Comparison of ENCODE assay signal across 19 cellular contexts in genomic region chr6:34595332-34596090, GRCh38. TPM values are rescaled to one million over a fixed set of nuclear protein-coding genes. Genes with fewer than 3 reads are reported as not detected.
DNase-seq lines count a peak whose midpoint lies in the region; ATAC-seq and TF ChIP-seq lines count a peak whose summit lies in the region.
"Had no signal": no experiment of that assay in that cellular context is flagged by ENCODE, and none has a peak within 500 bp of the region (broad histone marks: within the 10 kb centered on the region; RNA-seq: fewer than 3 reads in every experiment).

No MANE protein-coding gene starts in this region.

- H3K4me3 Mint-ChIP-seq in effector memory CD8-positive, alpha-beta T cell: no peak overlapping the region
- H3K4me3 Mint-ChIP-seq: activated CD8-positive, alpha-beta T cell treated with anti-CD3 and anti-CD28 coated beads for 36 hours; activated T-helper 17 cell treated with anti-CD3 and anti-CD28 coated beads, Interleukin-2, amount 50 U/mL, for 72 hours; B cell; mesothelial cell of epicardium; stimulated activated naive CD8-positive, alpha-beta T cell treated with anti-CD3 and anti-CD28 coated beads, Interleukin-15, Interleukin-2, amounts not matched to agents 100 ng/mL and 50 ng/mL, for 24 hours had no signal

- no peak overlapping the region for H3K4me2 ChIP-seq in OCI-LY1 (ENCODE audit: low read length)
- H3K4me2 ChIP-seq: smooth muscle cell had no signal

- H3K27ac Mint-ChIP-seq in effector memory CD8-positive, alpha-beta T cell: peak overlapping the region; percentile 18 to 78
- H3K27ac Mint-ChIP-seq: activated CD8-positive, alpha-beta T cell treated with anti-CD3 and anti-CD28 coated beads for 36 hours; activated T-helper 17 cell treated with anti-CD3 and anti-CD28 coated beads, Interleukin-2, amount 50 U/mL, for 72 hours; B cell; mesothelial cell of epicardium; stimulated activated naive CD8-positive, alpha-beta T cell treated with anti-CD3 and anti-CD28 coated beads, Interleukin-15, Interleukin-2, amounts not matched to agents 100 ng/mL and 50 ng/mL, for 24 hours had no signal

- DNase-seq in BJ (ENCODE audit: low read depth) (peak; percentile 26), non-pigmented ciliary epithelial cell (ENCODE audit: low read depth) (peak; percentile 11), left colon (no peak), ACHN (no peak)
- no peak for DNase-seq in effector memory CD8-positive, alpha-beta T cell
- DNase-seq: activated CD8-positive, alpha-beta T cell treated with anti-CD3 and anti-CD28 coated beads for 36 hours; dermis blood vessel endothelial cell; DMS53; NK-92 treated with Interleukin-12 subunit alpha and Interleukin-12 subunit beta, amount 100 ng/mL, for 24 hours had no signal

- intact Hi-C loops in left colon (cut with DNase I, micrococcal nuclease): no loop called here

- H2AFZ ChIP-seq in OCI-LY1 (ENCODE audit: low read length): no peak overlapping the region

- no peaks in the 10 kb centered on the region for H3K36me3 ChIP-seq in BJ (ENCODE audit: control insufficient read depth, insufficient read depth, low read length)
- H3K36me3 ChIP-seq in OCI-LY1 (ENCODE audit: insufficient read depth, low read length): peaks cover 13% of the 10 kb centered on the region

- peaks cover 32% of the 10 kb centered on the region for H3K4me1 ChIP-seq in OCI-LY1 (ENCODE audit: insufficient read depth, low read length, severe bottlenecking)

- in situ Hi-C loops in ACHN (cut with HindIII; ENCODE audit: low pct_ligation_motif_present, low pct_unique_long_range_greater_than_20kb, low sequenced_read_pairs): no loop called here

- CTCF ChIA-PET in BJ (lab: Yijun Ruan, JAX): interaction anchor here (0.6 to 2.8 kb wide), 3 partner anchors 13 to 457 kb away, joined by 3 to 11 read pairs (median 3); no protein-coding TSS in a partner anchor

- no peak overlapping the region for H3K9ac ChIP-seq in OCI-LY1 (ENCODE audit: low read length)

- no peaks in the 10 kb centered on the region for H3K9me3 ChIP-seq in OCI-LY1 (ENCODE audit: low read length)
- H3K9me3 ChIP-seq: SJSA1 had no signal

- no peak for ATAC-seq in effector memory CD8-positive, alpha-beta T cell (replicated peaks)
- ATAC-seq in left colon (no peak), GM21447 (IDR thresholded peaks at IDR 0.05; ENCODE audit: unreplicated experiment) (no peak), GM21381 (IDR thresholded peaks at IDR 0.05; ENCODE audit: unreplicated experiment) (no peak)
- ATAC-seq: activated CD8-positive, alpha-beta T cell treated with anti-CD3 and anti-CD28 coated beads for 36 hours; activated T-helper 17 cell treated with anti-CD3 and anti-CD28 coated beads, Interleukin-2, amount 50 U/mL, for 72 hours had no signal

- POLR2A ChIA-PET in BJ (lab: Charles Lee): no interaction called here

- H3K9me2 ChIP-seq in OCI-LY1 (ENCODE audit: low read depth, low read length): no peaks in the 10 kb centered on the region

- no peaks in the 10 kb centered on the region for H3K27me3 ChIP-seq in BJ (ENCODE audit: control insufficient read depth, insufficient read depth, low read length)
- no peaks in the 10 kb centered on the region for H3K27me3 ChIP-seq in OCI-LY1 (ENCODE audit: insufficient read depth, low read length)
- H3K27me3 ChIP-seq: SJSA1 had no signal

- H3K9me3 Mint-ChIP-seq in effector memory CD8-positive, alpha-beta T cell: no peaks in the 10 kb centered on the region
- H3K9me3 Mint-ChIP-seq: activated CD8-positive, alpha-beta T cell treated with anti-CD3 and anti-CD28 coated beads for 36 hours; activated T-helper 17 cell treated with anti-CD3 and anti-CD28 coated beads, Interleukin-2, amount 50 U/mL, for 72 hours; mesothelial cell of epicardium; stimulated activated naive CD8-positive, alpha-beta T cell treated with anti-CD3 and anti-CD28 coated beads, Interleukin-15, Interleukin-2, amounts not matched to agents 100 ng/mL and 50 ng/mL, for 24 hours had no signal

- TF ChIP-seq CTCF in BJ (IDR thresholded peaks at IDR 0.05; ENCODE audit: insufficient read depth, low read depth, low read length): no peak
- no peak for TF ChIP-seq CTCF in OCI-LY1 (IDR thresholded peaks at IDR 0.05; ENCODE audit: low read length)

- H3F3A ChIP-seq in OCI-LY1 (ENCODE audit: insufficient read depth, low read length): no peaks in the 10 kb centered on the region

- no peaks in the 10 kb centered on the region for H3K27me3 Mint-ChIP-seq in effector memory CD8-positive, alpha-beta T cell
- H3K27me3 Mint-ChIP-seq: activated CD8-positive, alpha-beta T cell treated with anti-CD3 and anti-CD28 coated beads for 36 hours; activated T-helper 17 cell treated with anti-CD3 and anti-CD28 coated beads, Interleukin-2, amount 50 U/mL, for 72 hours; B cell; stimulated activated naive CD8-positive, alpha-beta T cell treated with anti-CD3 and anti-CD28 coated beads, Interleukin-15, Interleukin-2, amounts not matched to agents 100 ng/mL and 50 ng/mL, for 24 hours had no signal

- H3K4me3 ChIP-seq in BJ (ENCODE audit: low read depth, low read length): no peak overlapping the region
- H3K4me3 ChIP-seq in OCI-LY1 (ENCODE audit: low read depth, low read length, poor library complexity, severe bottlenecking): no peak overlapping the region
- H3K4me3 ChIP-seq: SJSA1, smooth muscle cell had no signal

- H4K20me1 ChIP-seq in OCI-LY1 (ENCODE audit: insufficient read depth, low read length): no peaks in the 10 kb centered on the region

- H3K36me3 Mint-ChIP-seq in effector memory CD8-positive, alpha-beta T cell (ENCODE audit: insufficient read depth): peaks cover 5% of the 10 kb centered on the region
- H3K36me3 Mint-ChIP-seq: mesothelial cell of epicardium had no signal

- H3K79me2 ChIP-seq in OCI-LY1 (ENCODE audit: insufficient read depth, low read length): peaks cover 12% of the 10 kb centered on the region; the same call in 1 of the 2 replicates

- H3K4me1 Mint-ChIP-seq in effector memory CD8-positive, alpha-beta T cell (ENCODE audit: low read depth in 2 of 2): peaks cover 34 to 57% of the 10 kb centered on the region in 2 donors

- H3K27ac ChIP-seq in OCI-LY1 (ENCODE audit: low read depth, low read length, poor library complexity, severe bottlenecking): peak overlapping the region; percentile 15
- H3K27ac ChIP-seq: SJSA1 had no signal

RNA-seq across cellular contexts. Expression of gene SPDEF, which starts 39.4 kb away (rescaled TPM):
- polyA plus RNA-seq in BJ (2011; rRNA removed): not detected in 2 replicates
- not detected in 2 replicates for polyA minus RNA-seq in BJ (2011; rRNA and poly(A)+ RNA removed)
- total RNA-seq in left colon: 10 to 100 TPM; 59.4 to 73.5 TPM
- total RNA-seq: activated CD8-positive, alpha-beta T cell treated with anti-CD3 and anti-CD28 coated beads for 36 hours; B cell; osteocyte; SJSA1; smooth muscle cell had no signal

Comparison
In these comparisons a context has a peak if more than half of its experiments do, and no peak if none do; other contexts are left out.
1. DNase-seq: peak in BJ (single experiment) and non-pigmented ciliary epithelial cell (single experiment); none in effector memory CD8-positive, alpha-beta T cell (0 of 3), left colon (0 of 2) and ACHN (single experiment).